ENCODE assay signal across 8 cellular contexts in genomic region chr10:87094373-87095240, GRCh38. TPM values are rescaled to one million over a fixed set of nuclear protein-coding genes. Genes with fewer than 3 reads are reported as not detected.
DNase-seq lines count a peak whose midpoint lies in the region; ATAC-seq and FAIRE-seq lines count a peak whose summit lies in the region.

TSS of gene GLUD1 (minus strand) at chr10:87094843. CDS start at chr10:87094769, 74 bp downstream.
TSS of gene SHLD2 (plus strand) at chr10:87095206. CDS start at chr10:87151355, 56,149 bp downstream.

- H2BK15ac ChIP-seq in neuronal stem cell (ENCODE audit: low read length) = peak within 1 kb of the TSS; percentile 94

- H2BK12ac ChIP-seq in neuronal stem cell (ENCODE audit: low read length) = peak within 1 kb of the TSS; percentile 75

- no peak for FAIRE-seq in frontal cortex (lab: Jason Lieb, UNC)

- H3K27me3 ChIP-seq in SJSA1 (replicated peaks) (no peaks in the 10 kb centered on the region), neuronal stem cell (ENCODE audit: control insufficient read depth in 3 of 3, insufficient read depth in 3 of 3, low read depth in 1 of 3, low read length in 3 of 3) (no peaks in the 10 kb centered on the region)

- H3K4ac ChIP-seq in neuronal stem cell (ENCODE audit: low read length) = no peak within 1 kb of the TSS

- peak within 1 kb of the TSS; percentile 93 for H3K4me2 ChIP-seq in neuronal stem cell (ENCODE audit: insufficient read depth, low read length, poor library complexity, severe bottlenecking)

- H2BK120ac ChIP-seq in neuronal stem cell (ENCODE audit: low read depth, low read length) = peak within 1 kb of the TSS; percentile 94

- peak within 1 kb of the TSS; percentile 90 for H2BK5ac ChIP-seq in neuronal stem cell (ENCODE audit: low read length)

- H3K23ac ChIP-seq in neuronal stem cell (ENCODE audit: low read depth, low read length, poor library complexity) = peak within 1 kb of the TSS; percentile 97

- peak within 1 kb of the TSS; percentile 64 for H4K91ac ChIP-seq in neuronal stem cell (ENCODE audit: low read depth, low read length, poor library complexity)

- H3K18ac ChIP-seq in neuronal stem cell (ENCODE audit: low read length) = peak within 1 kb of the TSS; percentile 97

- H3K36me3 ChIP-seq in SJSA1 (peaks cover 32% of the 10 kb centered on the region), neuronal stem cell (replicated peaks in 1 of 2; ENCODE audit: control insufficient read depth in 2 of 2, insufficient read depth in 2 of 2, low read length in 2 of 2) (peaks cover 0 to 43% of the 10 kb centered on the region in 2 donors)

- H2AFZ ChIP-seq in neuronal stem cell (ENCODE audit: low read length) = peak within 1 kb of the TSS; percentile 96

- peak; percentile 91 for DNase-seq in EL
- DNase-seq in Kasumi-1 (lab: John Stamatoyannopoulos, UW) = peak; percentile 97
- peak; percentile 89 to 93 for DNase-seq in SJSA1 (ENCODE audit: low read depth in 1 of 2, low spot score in 2 of 2)
- peak; percentile 64 to 87 (median 78) for DNase-seq in activated naive CD4-positive, alpha-beta T cell (lab: John Stamatoyannopoulos, UW)
- peak; percentile 88 to 93 for DNase-seq in frontal cortex (ENCODE audit: low spot score in 2 of 2)
- peak; percentile 88 for DNase-seq in neuronal stem cell (ENCODE audit: low spot score)
- peak; percentile 59 to 95 (median 87) for DNase-seq in substantia nigra (lab: John Stamatoyannopoulos, UW)

- H2AK5ac ChIP-seq in neuronal stem cell (ENCODE audit: low read depth, low read length) = peak within 1 kb of the TSS; percentile 63

- peak; percentile 64 for ATAC-seq in GM21825 (IDR thresholded peaks at IDR 0.05; ENCODE audit: unreplicated experiment)

- no peaks in the 10 kb centered on the region for H3K79me1 ChIP-seq in neuronal stem cell (ENCODE audit: low read depth, low read length)

- peaks cover 7% of the 10 kb centered on the region for H3K4me1 ChIP-seq in SJSA1 (replicated peaks)
- H3K4me1 ChIP-seq in neuronal stem cell (ENCODE audit: control insufficient read depth in 2 of 2, insufficient read depth in 1 of 2, low read depth in 1 of 2, low read length in 2 of 2) = peaks cover 0 to 20% of the 10 kb centered on the region in 2 donors

- peak within 1 kb of the TSS; percentile 84 for H3K14ac ChIP-seq in neuronal stem cell (ENCODE audit: low read length)

- H3K9ac ChIP-seq in neuronal stem cell (ENCODE audit: low read depth, low read length, poor library complexity) = peak within 1 kb of the TSS; percentile 98

- peak within 1 kb of the TSS; percentile 93 for H3K4me3 ChIP-seq in SJSA1
- peak within 1 kb of the TSS; percentile 76 to 98 for H3K4me3 ChIP-seq in neuronal stem cell (ENCODE audit: low read length in 2 of 2)

- H3K27ac ChIP-seq in SJSA1 (peak within 1 kb of the TSS; percentile 98), neuronal stem cell (replicated peaks; ENCODE audit: low read length) (peak within 1 kb of the TSS; percentile 89), substantia nigra (ENCODE audit: low read depth, low read length, poor library complexity, severe bottlenecking) (peak within 1 kb of the TSS; percentile 88)

- WGBS in neuronal stem cell (ENCODE audit: extremely low coverage in 2 of 2, insufficient read length in 2 of 2, insufficient replicate concordance in 1 of 2), 2 donors = no CpG with 5 or more reads among the region's 112 CpGs

- H3K9me3 ChIP-seq in SJSA1 (replicated peaks) (no peaks in the 10 kb centered on the region), neuronal stem cell (replicated peaks in 1 of 2; ENCODE audit: control insufficient read depth in 2 of 2, insufficient read depth in 1 of 2, low read depth in 1 of 2, low read length in 2 of 2) (peaks cover 0 to 12% of the 10 kb centered on the region in 2 donors)

- H4K8ac ChIP-seq in neuronal stem cell (ENCODE audit: low read depth, low read length) = peak within 1 kb of the TSS; percentile 92

RNA-seq across cellular contexts. Expression of gene GLUD1, which starts in this region (rescaled TPM):
- total RNA-seq in SJSA1 (2014; rRNA removed; shearing (Covaris generic)) = 176 and 177 TPM in 2 replicates
- total RNA-seq in frontal cortex = 213 TPM
- polyA plus RNA-seq in neuronal stem cell (2013, experiment 1 of 2) = 78.6 TPM
- 78.2 TPM for polyA plus RNA-seq in neuronal stem cell (2013, experiment 2 of 2)

RNA-seq across cellular contexts. Expression of gene SHLD2, which starts in this region (rescaled TPM):
- 40.3 and 46.2 TPM in 2 replicates for total RNA-seq in SJSA1 (2014; rRNA removed; shearing (Covaris generic))
- 42.8 TPM for total RNA-seq in frontal cortex
- 20.1 TPM for polyA plus RNA-seq in neuronal stem cell (2013, experiment 1 of 2)
- 20.0 TPM for polyA plus RNA-seq in neuronal stem cell (2013, experiment 2 of 2)

Comparison
In these comparisons a context has a peak if more than half of its experiments do, and no peak if none do; other contexts are left out.
1. Peak in every context shown above with its lines: DNase-seq, ATAC-seq, H3K4me3 ChIP-seq and H3K27ac ChIP-seq.